ENCODE assay signal across 11 cellular contexts in genomic region chr6:1797801-1798200, GRCh38.
DNase-seq lines count a peak whose midpoint lies in the region; ATAC-seq, FAIRE-seq and TF ChIP-seq lines count a peak whose summit lies in the region.
"Had no signal": no experiment of that assay in that cellular context is flagged by ENCODE, and none has a peak within 500 bp of the region (broad histone marks: within the 10 kb centered on the region; RNA-seq: fewer than 3 reads in every experiment).

No MANE protein-coding gene starts in this region.

- H3K27me3 ChIP-seq in OCI-LY1 (ENCODE audit: insufficient read depth, low read length): no peaks in the 10 kb centered on the region
- H3K27me3 ChIP-seq in small intestine (ENCODE audit: control insufficient read depth in 2 of 2, insufficient read depth in 2 of 2, low read length in 2 of 2): no peaks in the 10 kb centered on the region

- no peaks in the 10 kb centered on the region for H3K9me2 ChIP-seq in OCI-LY1 (ENCODE audit: low read depth, low read length)

- H3K79me2 ChIP-seq in OCI-LY1 (ENCODE audit: insufficient read depth, low read length): no peaks in the 10 kb centered on the region

- no peak overlapping the region for H3K9ac ChIP-seq in OCI-LY1 (ENCODE audit: low read length)

- no peak overlapping the region for H3K4me3 Mint-ChIP-seq in activated T-cell treated with anti-CD3 and anti-CD28 coated beads, Interleukin-2, amount 50 U/mL, for 72 hours
- no peak overlapping the region for H3K4me3 Mint-ChIP-seq in immature natural killer cell
- H3K4me3 Mint-ChIP-seq: natural killer cell had no signal

- peak overlapping the region; percentile 48 for H3K27ac Mint-ChIP-seq in activated T-cell treated with anti-CD3 and anti-CD28 coated beads, Interleukin-2, amount 50 U/mL, for 72 hours
- H3K27ac Mint-ChIP-seq in immature natural killer cell: no peak overlapping the region
- H3K27ac Mint-ChIP-seq: natural killer cell had no signal

- H3K36me3 ChIP-seq in OCI-LY1 (ENCODE audit: insufficient read depth, low read length): no peaks in the 10 kb centered on the region
- no peaks in the 10 kb centered on the region for H3K36me3 ChIP-seq in small intestine (ENCODE audit: control insufficient read depth in 2 of 2, insufficient read depth in 2 of 2, low read length in 2 of 2)

- H3K4me1 Mint-ChIP-seq in activated T-cell treated with anti-CD3 and anti-CD28 coated beads, Interleukin-2, amount 50 U/mL, for 72 hours (ENCODE audit: low read depth): peaks cover 14% of the 10 kb centered on the region
- H3K4me1 Mint-ChIP-seq in immature natural killer cell: no peaks in the 10 kb centered on the region
- H3K4me1 Mint-ChIP-seq: natural killer cell had no signal

- peak overlapping the region; percentile 10 for H3K4me2 ChIP-seq in OCI-LY1 (ENCODE audit: low read length)

- no peaks in the 10 kb centered on the region for H3F3A ChIP-seq in OCI-LY1 (ENCODE audit: insufficient read depth, low read length)

- H3K9me3 ChIP-seq in OCI-LY1 (ENCODE audit: low read length): no peaks in the 10 kb centered on the region
- H3K9me3 ChIP-seq in small intestine (ENCODE audit: control insufficient read depth, low read depth): no peaks in the 10 kb centered on the region

- no peak for FAIRE-seq in small intestine (lab: Jason Lieb, UNC)
- FAIRE-seq: TTC549 had no signal

- no peak overlapping the region for H2AFZ ChIP-seq in OCI-LY1 (ENCODE audit: low read length)

- no peak for TF ChIP-seq CTCF in OCI-LY1 (IDR thresholded peaks at IDR 0.05; ENCODE audit: low read length)
- TF ChIP-seq CTCF in fibroblast of pulmonary artery (IDR thresholded peaks at IDR 0.05; ENCODE audit: low read length, missing control alignments): no peak

- ATAC-seq in activated T-cell treated with anti-CD3 and anti-CD28 coated beads, Interleukin-2, amount 50 U/mL, for 72 hours (replicated peaks in 1 of 2): no peak
- ATAC-seq: natural killer cell had no signal

- H4K20me1 ChIP-seq in OCI-LY1 (ENCODE audit: insufficient read depth, low read length): no peaks in the 10 kb centered on the region

- H3K27ac ChIP-seq in OCI-LY1 (ENCODE audit: low read depth, low read length, poor library complexity, severe bottlenecking): peak overlapping the region; percentile 87
- H3K27ac ChIP-seq in small intestine (ENCODE audit: low read depth in 1 of 2, low read length in 1 of 2): peak overlapping the region; percentile 43 to 74

- peaks cover 45% of the 10 kb centered on the region for H3K4me1 ChIP-seq in OCI-LY1 (ENCODE audit: insufficient read depth, low read length, severe bottlenecking)
- H3K4me1 ChIP-seq in small intestine (ENCODE audit: control insufficient read depth in 2 of 2, insufficient read depth in 1 of 2, low read depth in 1 of 2, low read length in 1 of 2): peaks cover 0 to 14% of the 10 kb centered on the region in 2 donors

- no peak overlapping the region for H3K4me3 ChIP-seq in OCI-LY1 (ENCODE audit: low read depth, low read length, poor library complexity, severe bottlenecking)
- no peak overlapping the region for H3K4me3 ChIP-seq in fibroblast of pulmonary artery (replicated peaks; ENCODE audit: low read depth, low read length)
- no peak overlapping the region for H3K4me3 ChIP-seq in small intestine (ENCODE audit: low read depth in 1 of 2, low read length in 2 of 2)

- H3K36me3 Mint-ChIP-seq in activated T-cell treated with anti-CD3 and anti-CD28 coated beads, Interleukin-2, amount 50 U/mL, for 72 hours (ENCODE audit: insufficient read depth in 2 of 2): no peaks in the 10 kb centered on the region
- H3K36me3 Mint-ChIP-seq in immature natural killer cell: peaks cover 0 to 3% (median 0%) of the 10 kb centered on the region in 3 donors
- H3K36me3 Mint-ChIP-seq: natural killer cell had no signal

- DNase-seq in activated T-cell treated with anti-CD3 and anti-CD28 coated beads, Interleukin-2, amount 50 U/mL, for 72 hours: no peak
- DNase-seq in activated T-cell treated with anti-CD3 and anti-CD28 coated beads, Interleukin-2, amount 50 U/mL, for 48 hours: no peak
- DNase-seq in fibroblast of pulmonary artery (ENCODE audit: low read depth) (peak; percentile 52), small intestine (peak; percentile 81), immature natural killer cell (no peak), foreskin melanocyte (no peak)
- DNase-seq in activated CD8-positive, alpha-beta memory T cell treated with anti-CD3 and anti-CD28 coated beads, Interleukin-2, amount 50 U/mL, for 4 hours: no peak
- DNase-seq: natural killer cell, NCI-H774 had no signal

- H3K9me3 Mint-ChIP-seq in activated T-cell treated with anti-CD3 and anti-CD28 coated beads, Interleukin-2, amount 50 U/mL, for 72 hours: no peaks in the 10 kb centered on the region
- H3K9me3 Mint-ChIP-seq in immature natural killer cell: no peaks in the 10 kb centered on the region
- H3K9me3 Mint-ChIP-seq: natural killer cell had no signal

- WGBS in small intestine, 3 donors: 7 to 51% (median 33%) methylated on average over 1 of the region's 1 CpG

- H3K27me3 Mint-ChIP-seq in activated T-cell treated with anti-CD3 and anti-CD28 coated beads, Interleukin-2, amount 50 U/mL, for 72 hours (ENCODE audit: low read depth): no peaks in the 10 kb centered on the region
- H3K27me3 Mint-ChIP-seq in immature natural killer cell (ENCODE audit: low read depth in 3 of 3): peaks cover 0 to 11% (median 5%) of the 10 kb centered on the region in 3 donors

Comparison
In these comparisons a context has a peak if more than half of its experiments do, and no peak if none do; other contexts are left out.
1. DNase-seq: peak in fibroblast of pulmonary artery (single experiment) and small intestine (single experiment); none in activated T-cell treated with anti-CD3 and anti-CD28 coated beads, Interleukin-2, amount 50 U/mL, for 72 hours (0 of 2), activated T-cell treated with anti-CD3 and anti-CD28 coated beads, Interleukin-2, amount 50 U/mL, for 48 hours (0 of 2), immature natural killer cell (0 of 3), foreskin melanocyte (single experiment) and activated CD8-positive, alpha-beta memory T cell treated with anti-CD3 and anti-CD28 coated beads, Interleukin-2, amount 50 U/mL, for 4 hours (single experiment).